In genomic region chr19:11197291-11198174, GRCh38 we compare ENCODE assay signal across 8 cellular contexts. TPM values are rescaled to one million over a fixed set of nuclear protein-coding genes. Genes with fewer than 3 reads are reported as not detected.
DNase-seq lines count a peak whose midpoint lies in the region; ATAC-seq and TF ChIP-seq lines count a peak whose summit lies in the region.

Gene KANK2, minus strand, starts transcription at chr19:11197545. Its CDS starts 3,034 bp downstream, at chr19:11194511.

- WGBS in esophagus muscularis mucosa: 2% methylated on average over 9 of the region's 78 CpGs

- peak; percentile 46 to 83 (median 65) for DNase-seq in CD8-positive, alpha-beta T cell
- DNase-seq in PC-9 (peak; percentile 84 to 95), activated T-helper 1 cell treated with Interleukin-2 at 50 U/mL for 16 hours (ENCODE audit: low read depth) (peak; percentile 55), esophagus muscularis mucosa (ENCODE audit: extremely low spot score) (peak; percentile 94)
- DNase-seq in stimulated activated CD8-positive, alpha-beta memory T cell treated with anti-CD3 and anti-CD28 coated beads, Interleukin-7, amount 100 ng/mL, for 24 hours (ENCODE audit: low read depth): peak; percentile 42

- ATAC-seq in CD8-positive, alpha-beta T cell: peak; percentile 95
- peak; percentile 60 for ATAC-seq in GM19468 (IDR thresholded peaks at IDR 0.05; ENCODE audit: extremely low read depth, unreplicated experiment)

- no peaks in the 10 kb centered on the region for H3K9me2 ChIP-seq in PC-9 (ENCODE audit: insufficient read depth)

- TF ChIP-seq POLR2A in esophagus muscularis mucosa (IDR thresholded peaks at IDR 0.05; ENCODE audit: low read depth): peak; percentile 85

- H3K27ac ChIP-seq in CD8-positive, alpha-beta T cell (ENCODE audit: low read depth, low read length): no peak within 1 kb of the TSS
- H3K27ac ChIP-seq in HUES48 (ENCODE audit: low read depth, low read length) (peak within 1 kb of the TSS; percentile 59), PC-9 (peak within 1 kb of the TSS; percentile 37), esophagus muscularis mucosa (replicated peaks in 1 of 4) (peak within 1 kb of the TSS; percentile 89 to 98 (median 96)), muscle layer of duodenum (ENCODE audit: low read length) (peak within 1 kb of the TSS; percentile 77)

- no peaks in the 10 kb centered on the region for H3K9me3 Mint-ChIP-seq in CD8-positive, alpha-beta T cell

- intact Hi-C loops in CD8-positive, alpha-beta T cell (cut with DNase I, micrococcal nuclease): loop anchor here in 1 of 2 experiments (5.0 kb wide), 1 partner anchor 40 kb away; the partner anchor contains the start of gene SPC24
- intact Hi-C loops in PC-9 (cut with micrococcal nuclease; ENCODE audit: unreplicated experiment) (loop anchor here (2.0 to 5.0 kb wide), 2 partner anchors 40 to 55 kb away; partner anchors contain the start of gene SPC24), esophagus muscularis mucosa (cut with DNase I) (no loop called here)

- H3K9me3 ChIP-seq in CD8-positive, alpha-beta T cell (ENCODE audit: low read length): no peaks in the 10 kb centered on the region
- H3K9me3 ChIP-seq in HUES48 (ENCODE audit: control insufficient read depth, insufficient read depth, low read length) (no peaks in the 10 kb centered on the region), PC-9 (ENCODE audit: insufficient read depth, low read depth) (no peaks in the 10 kb centered on the region), esophagus muscularis mucosa (no peaks in the 10 kb centered on the region), muscle layer of duodenum (ENCODE audit: control insufficient read depth in 1 of 2, low read length in 2 of 2) (no peaks in the 10 kb centered on the region)

- CTCF ChIA-PET in CD8-positive, alpha-beta T cell (lab: Charles Lee): interaction anchor here (0.7 to 1.6 kb wide), 3 partner anchors 18 to 162 kb away, joined by 3 to 4 read pairs (median 3); no protein-coding TSS in a partner anchor
- CTCF ChIA-PET in PC-9 (lab: Charles Lee): no interaction called here

- no peaks in the 10 kb centered on the region for H3K36me3 ChIP-seq in CD8-positive, alpha-beta T cell (ENCODE audit: insufficient read depth, low read length)
- H3K36me3 ChIP-seq in HUES48 (ENCODE audit: control insufficient read depth, insufficient read depth, low read length): peaks cover 43% of the 10 kb centered on the region
- H3K36me3 ChIP-seq in PC-9 (ENCODE audit: low read depth): no peaks in the 10 kb centered on the region
- H3K36me3 ChIP-seq in esophagus muscularis mucosa: peaks cover 14 to 66% (median 50%) of the 10 kb centered on the region in 4 donors
- peaks cover 0 to 23% of the 10 kb centered on the region in 2 donors for H3K36me3 ChIP-seq in muscle layer of duodenum (ENCODE audit: control insufficient read depth in 1 of 2, insufficient read depth in 2 of 2, low read length in 2 of 2)

- peaks cover 10% of the 10 kb centered on the region for H3K4me1 Mint-ChIP-seq in CD8-positive, alpha-beta T cell (ENCODE audit: low read depth)

- H3K27me3 ChIP-seq in CD8-positive, alpha-beta T cell (ENCODE audit: insufficient read depth, low read length): peaks cover 5% of the 10 kb centered on the region
- H3K27me3 ChIP-seq in HUES48 (ENCODE audit: control insufficient read depth, insufficient read depth, low read length) (no peaks in the 10 kb centered on the region), PC-9 (ENCODE audit: insufficient read depth, low read depth) (no peaks in the 10 kb centered on the region), esophagus muscularis mucosa (no peaks in the 10 kb centered on the region), muscle layer of duodenum (ENCODE audit: low read depth, low read length) (no peaks in the 10 kb centered on the region)

- POLR2A ChIA-PET in CD8-positive, alpha-beta T cell (lab: Charles Lee): no interaction called here
- POLR2A ChIA-PET in PC-9 (lab: Charles Lee; ENCODE audit: unreplicated experiment): interaction anchor here (0.6 to 0.7 kb wide), 2 partner anchors 58 to 183 kb away, joined by 4 to 5 read pairs; no protein-coding TSS in a partner anchor

- no peak for TF ChIP-seq EP300 in esophagus muscularis mucosa (IDR thresholded peaks at IDR 0.05)

- H3F3A ChIP-seq in PC-9 (ENCODE audit: insufficient read depth, low read depth): peaks cover 30% of the 10 kb centered on the region; the same call in 1 of the 2 replicates

- no TSS peak for BruUV-seq in PC-9 (replicated peaks; lab: Mats Ljungman, UMichigan)

- no peaks in the 10 kb centered on the region for H3K79me2 ChIP-seq in PC-9 (ENCODE audit: low read depth)

- H4K20me1 ChIP-seq in PC-9 (ENCODE audit: insufficient read depth): no peaks in the 10 kb centered on the region

- peak within 1 kb of the TSS; percentile 89 for H2AFZ ChIP-seq in PC-9

- H3K4me3 ChIP-seq in CD8-positive, alpha-beta T cell (ENCODE audit: low read depth, low read length): peak within 1 kb of the TSS; percentile 46
- H3K4me3 ChIP-seq in HUES48 (ENCODE audit: low read depth, low read length): peak within 1 kb of the TSS; percentile 98
- peak within 1 kb of the TSS; percentile 76 for H3K4me3 ChIP-seq in PC-9
- H3K4me3 ChIP-seq in esophagus muscularis mucosa: peak within 1 kb of the TSS; percentile 66 to 92 (median 84)
- H3K4me3 ChIP-seq in muscle layer of duodenum (ENCODE audit: low read depth in 1 of 2, low read length in 2 of 2): peak within 1 kb of the TSS; percentile 79 to 83

- peak within 1 kb of the TSS; percentile 73 for H3K4me3 Mint-ChIP-seq in CD8-positive, alpha-beta T cell

- H3K27me3 Mint-ChIP-seq in CD8-positive, alpha-beta T cell (ENCODE audit: low read depth): peaks cover 9% of the 10 kb centered on the region

- no peak within 1 kb of the TSS for H3K27ac Mint-ChIP-seq in CD8-positive, alpha-beta T cell

- peak within 1 kb of the TSS; percentile 94 for H3K4me2 ChIP-seq in PC-9

- H3K4me1 ChIP-seq in CD8-positive, alpha-beta T cell (ENCODE audit: insufficient read depth, low read length): peaks cover 6% of the 10 kb centered on the region
- H3K4me1 ChIP-seq in HUES48 (ENCODE audit: control insufficient read depth, insufficient read depth, low read length) (peaks cover 4% of the 10 kb centered on the region; the same call in 1 of the 2 replicates), PC-9 (replicated peaks; ENCODE audit: insufficient read depth) (0 out of 2 replicates have a peak, but pooled peaks cover 6% of the 10 kb centered on the region), esophagus muscularis mucosa (peaks cover 47 to 76% (median 71%) of the 10 kb centered on the region in 4 donors), muscle layer of duodenum (ENCODE audit: control insufficient read depth in 1 of 2, insufficient read depth in 2 of 2, low read length in 2 of 2) (peaks cover 2 to 45% of the 10 kb centered on the region in 2 donors)

- no peaks in the 10 kb centered on the region for H3K36me3 Mint-ChIP-seq in CD8-positive, alpha-beta T cell

- peak within 1 kb of the TSS; percentile 68 for H3K9ac ChIP-seq in HUES48 (ENCODE audit: low read depth, low read length)

- TF ChIP-seq CTCF in CD8-positive, alpha-beta T cell (IDR thresholded peaks at IDR 0.05): no peak
- TF ChIP-seq CTCF in PC-9 (conservative IDR thresholded peaks at IDR 0.05) (no peak; the same call in 1 of the 2 replicates), esophagus muscularis mucosa (IDR thresholded peaks at IDR 0.05) (peak in 1 of 3 experiments; percentile 8)

RNA-seq across cellular contexts. Expression of gene KANK2, which starts in this region (rescaled TPM):
- total RNA-seq in CD8-positive, alpha-beta T cell: under 1 TPM in 1 of 2 experiments, not detected in 1; 0.22 TPM
- total RNA-seq in PC-9 (2021): 32.9 and 39.4 TPM in 2 replicates
- 1,000 to 10,000 TPM; 1,125 to 1,746 (median 1,157) TPM for total RNA-seq in esophagus muscularis mucosa

Comparison
In these comparisons a context has a peak if more than half of its experiments do, and no peak if none do; other contexts are left out.
1. RNA of gene KANK2 (total RNA-seq): 1,125 to 1,746 TPM in esophagus muscularis mucosa; 32.9 to 39.4 TPM in PC-9 and 0.22 TPM in CD8-positive, alpha-beta T cell; every median in the first group is over 10 times any median in the second.
2. Peak in DNase-seq, ATAC-seq and H3K4me3 ChIP-seq in CD8-positive, alpha-beta T cell; RNA of the gene not detected or under 1 TPM.
3. DNase-seq: peak in every context shown above with its lines; median percentile 94 in esophagus muscularis mucosa; 90 in PC-9; 65 in CD8-positive, alpha-beta T cell; 55 in activated T-helper 1 cell treated with Interleukin-2 at 50 U/mL for 16 hours; 42 in stimulated activated CD8-positive, alpha-beta memory T cell treated with anti-CD3 and anti-CD28 coated beads, Interleukin-7, amount 100 ng/mL, for 24 hours.
4. H3K4me3 ChIP-seq: peak in every context shown above with its lines; median percentile 98 in HUES48; 84 in esophagus muscularis mucosa; 81 in muscle layer of duodenum; 76 in PC-9; 46 in CD8-positive, alpha-beta T cell.